ENCODE assay signal across 37 cellular contexts in genomic region chr7:149179241-149179640, GRCh38.
"Had no signal": no experiment of that assay in that cellular context is flagged by ENCODE, and none has a peak within 500 bp of the region (broad histone marks: within the 10 kb centered on the region; RNA-seq: fewer than 3 reads in every experiment).

No MANE protein-coding gene starts in this region.

- H3K27me3 Mint-ChIP-seq: activated B cell treated with CpG ODN at 0.5 μM for 24 hours; activated CD4-positive, alpha-beta memory T cell treated with anti-CD3 and anti-CD28 coated beads for 36 hours; activated T-helper 17 cell treated with anti-CD3 and anti-CD28 coated beads, Interleukin-2, amount 50 U/mL, for 72 hours; IgD-negative memory B cell; T-cell had no signal

- H3K27ac ChIP-seq: brain microvascular endothelial cell, Peyer's patch, VCaP had no signal

- H3K27me3 ChIP-seq: brain microvascular endothelial cell, MG63, Peyer's patch had no signal

- H3K9me3 ChIP-seq: MG63, Peyer's patch had no signal

- H3K4me1 Mint-ChIP-seq: activated B cell treated with CpG ODN at 0.5 μM for 24 hours; activated T-helper 17 cell treated with anti-CD3 and anti-CD28 coated beads, Interleukin-2, amount 50 U/mL, for 72 hours; T-cell had no signal

- H3K9me3 Mint-ChIP-seq: activated B cell treated with CpG ODN at 0.5 μM for 24 hours; activated CD4-positive, alpha-beta memory T cell treated with anti-CD3 and anti-CD28 coated beads for 36 hours; activated naive CD4-positive, alpha-beta T cell treated with anti-CD3 and anti-CD28 coated beads, Interleukin-2, amount 50 U/mL, for 72 hours; activated T-cell treated with anti-CD3 and anti-CD28 coated beads, Interleukin-2, amount 50 U/mL, for 72 hours; activated T-helper 17 cell treated with anti-CD3 and anti-CD28 coated beads, Interleukin-2, amount 50 U/mL, for 72 hours; IgD-negative memory B cell; T-cell had no signal

- H3K27ac Mint-ChIP-seq: activated B cell treated with CpG ODN at 0.5 μM for 24 hours; activated CD4-positive, alpha-beta memory T cell treated with anti-CD3 and anti-CD28 coated beads for 36 hours; IgD-negative memory B cell had no signal

- H3K4me3 ChIP-seq: MG63, Peyer's patch had no signal

- H3K4me1 ChIP-seq: Peyer's patch had no signal

- ATAC-seq: activated naive CD4-positive, alpha-beta T cell treated with anti-CD3 and anti-CD28 coated beads, Interleukin-2, amount 50 U/mL, for 72 hours; activated T-cell treated with anti-CD3 and anti-CD28 coated beads, Interleukin-2, amount 50 U/mL, for 72 hours; activated T-helper 17 cell treated with anti-CD3 and anti-CD28 coated beads, Interleukin-2, amount 50 U/mL, for 72 hours; PC-3; SK-N-SH treated with all-trans-retinoic acid at 6 μM for 48 hours; T-cell had no signal

- DNase-seq: activated B cell treated with CpG ODN at 0.5 μM for 24 hours; activated CD4-positive, alpha-beta memory T cell treated with anti-CD3 and anti-CD28 coated beads for 36 hours; activated CD4-positive, alpha-beta T cell treated with anti-CD3 and anti-CD28 coated beads for 4 hours; activated CD4-positive, alpha-beta T cell treated with anti-CD3 and anti-CD28 coated beads, Interleukin-2, amount 50 U/mL, for 1 hour; activated CD4-positive, CD25-positive, alpha-beta regulatory T cell treated with anti-CD3 and anti-CD28 coated beads, Interleukin-2, amount 50 U/mL, for 72 hours; activated CD8-positive, alpha-beta memory T cell treated with anti-CD3 and anti-CD28 coated beads, Interleukin-2, amount 50 U/mL, for 4 hours; activated effector memory CD4-positive, alpha-beta T cell treated with anti-CD3 and anti-CD28 coated beads, Interleukin-2, amount 50 U/mL, for 16 hours; activated naive CD4-positive, alpha-beta T cell treated with Interleukin-2 at 50 U/mL for 16 hours; activated T-cell treated with anti-CD3 and anti-CD28 coated beads for 4 hours; activated T-cell treated with anti-CD3 and anti-CD28 coated beads, Interleukin-2, amount 50 U/mL, for 72 hours; amniotic stem cell; aorta; brain microvascular endothelial cell; central memory CD4-positive, alpha-beta T cell; Kasumi-1; KG1; MG63; NCI-H1048; NCI-H1105 treated with DMSO at 0.1 percent for 48 hours; NCI-H1436; NCI-H1694; NCI-H1930; NCI-H2081 treated with DMSO at 0.1 percent for 48 hours; NCI-H226; NCI-H524 treated with DMSO at 0.1 percent for 48 hours; PC-3; Peyer's patch; RPMI8226; SIG-M5; T-cell; T-helper 2 cell; T-helper 9 cell had no signal

- H3K4me3 Mint-ChIP-seq: activated B cell treated with CpG ODN at 0.5 μM for 24 hours; activated CD4-positive, alpha-beta memory T cell treated with anti-CD3 and anti-CD28 coated beads for 36 hours; activated T-cell treated with anti-CD3 and anti-CD28 coated beads, Interleukin-2, amount 50 U/mL, for 72 hours; activated T-helper 17 cell treated with anti-CD3 and anti-CD28 coated beads, Interleukin-2, amount 50 U/mL, for 72 hours; IgD-negative memory B cell; T-cell had no signal
